ENCODE assay signal across 12 cellular contexts in genomic region chr19:49560358-49560900, GRCh38. TPM values are rescaled to one million over a fixed set of nuclear protein-coding genes. Genes with fewer than 3 reads are reported as not detected.
DNase-seq lines count a peak whose midpoint lies in the region; ATAC-seq and TF ChIP-seq lines count a peak whose summit lies in the region.
"Had no signal": no experiment of that assay in that cellular context is flagged by ENCODE, and none has a peak within 500 bp of the region (broad histone marks: within the 10 kb centered on the region; RNA-seq: fewer than 3 reads in every experiment).

No MANE protein-coding gene starts in this region.

- H3K27ac ChIP-seq in endodermal cell (ENCODE audit: low read depth, low read length), result no peak overlapping the region

- no peaks in the 10 kb centered on the region for H3K27me3 ChIP-seq in endodermal cell (ENCODE audit: control insufficient read depth, insufficient read depth, low read length, poor library complexity, severe bottlenecking)

- 91 to 97% methylated on average over 10 to 14 of the region's 15 CpGs for WGBS in endodermal cell (ENCODE audit: insufficient coverage in 1 of 2, insufficient read length in 1 of 2), 2 experiments

- H3K27ac Mint-ChIP-seq in activated CD4-positive, alpha-beta memory T cell treated with anti-CD3 and anti-CD28 coated beads, Interleukin-2, amount 10 ng/mL, durations not matched to agents 7 days and 5 days, result peak overlapping the region; percentile 94
- H3K27ac Mint-ChIP-seq in endodermal cell, result peak overlapping the region; percentile 61

- no peaks in the 10 kb centered on the region for H3K4me1 ChIP-seq in endodermal cell (ENCODE audit: control insufficient read depth, insufficient read depth, low read length)

- CTCF ChIA-PET in activated CD4-positive, alpha-beta memory T cell treated with anti-CD3 and anti-CD28 coated beads, Interleukin-2, amount 10 ng/mL, durations not matched to agents 7 days and 5 days (lab: Charles Lee), result interaction anchor here (0.6 to 7.5 kb wide), 4 partner anchors 10 to 122 kb away, joined by 3 to 102 read pairs (median 29); no protein-coding TSS in a partner anchor

- H3K27me3 Mint-ChIP-seq in activated CD4-positive, alpha-beta memory T cell treated with anti-CD3 and anti-CD28 coated beads, Interleukin-2, amount 10 ng/mL, durations not matched to agents 7 days and 5 days, result no peaks in the 10 kb centered on the region
- no peaks in the 10 kb centered on the region for H3K27me3 Mint-ChIP-seq in endodermal cell (ENCODE audit: insufficient read depth)

- H3K36me3 ChIP-seq in endodermal cell (ENCODE audit: control insufficient read depth, insufficient read depth, low read length), result peaks cover 43% of the 10 kb centered on the region

- TF ChIP-seq CTCF in endodermal cell (conservative IDR thresholded peaks at IDR 0.05) (no peak), omental fat pad (IDR thresholded peaks at IDR 0.05) (no peak)

- POLR2A ChIA-PET in activated CD4-positive, alpha-beta memory T cell treated with anti-CD3 and anti-CD28 coated beads, Interleukin-2, amount 10 ng/mL, durations not matched to agents 7 days and 5 days (lab: Charles Lee), result interaction anchor here (0.8 to 5.3 kb wide), 9 partner anchors 8 to 109 kb away, joined by 3 to 75 read pairs (median 4); partner anchors contain the start of genes FCGRT, NOSIP, PIH1D1 and PRRG2

- DNase-seq in C1 segment of cervical spinal cord (lab: John Stamatoyannopoulos, UW) (peak in 11 of 14 donors; percentile 15 to 63 (median 51)), endodermal cell (no peak), omental fat pad (ENCODE audit: low spot score) (no peak), kidney glomerular epithelial cell (lab: John Stamatoyannopoulos, UW) (no peak), SK-N-DZ (ENCODE audit: low spot score) (no peak)
- DNase-seq in activated CD4-positive, alpha-beta memory T cell treated with anti-CD3 and anti-CD28 coated beads, Interleukin-2, amount 10 ng/mL, durations not matched to agents 7 days and 5 days, result peak; percentile 48
- DNase-seq: effector CD8-positive, alpha-beta T cell; NCI-H2081; T1000 had no signal

- no peaks in the 10 kb centered on the region for H3K9me3 ChIP-seq in endodermal cell (ENCODE audit: control insufficient read depth, low read length)

- peaks cover 63% of the 10 kb centered on the region for H3K36me3 Mint-ChIP-seq in activated CD4-positive, alpha-beta memory T cell treated with anti-CD3 and anti-CD28 coated beads, Interleukin-2, amount 10 ng/mL, durations not matched to agents 7 days and 5 days (ENCODE audit: low read depth)
- H3K36me3 Mint-ChIP-seq in endodermal cell (ENCODE audit: low read depth), result peaks cover 49% of the 10 kb centered on the region

- no peaks in the 10 kb centered on the region for H3K9me3 Mint-ChIP-seq in activated CD4-positive, alpha-beta memory T cell treated with anti-CD3 and anti-CD28 coated beads, Interleukin-2, amount 10 ng/mL, durations not matched to agents 7 days and 5 days
- no peaks in the 10 kb centered on the region for H3K9me3 Mint-ChIP-seq in endodermal cell

- ATAC-seq in omental fat pad (ENCODE audit: low FRiP score) (peak; percentile 45), HG02885 (IDR thresholded peaks at IDR 0.05; ENCODE audit: poor library complexity, unreplicated experiment) (no peak), HG03521 (IDR thresholded peaks at IDR 0.05; ENCODE audit: unreplicated experiment) (no peak)

- H3K4me3 ChIP-seq in endodermal cell (ENCODE audit: low read length), result no peak overlapping the region
- H3K4me3 ChIP-seq: lung had no signal

- H3K4me1 Mint-ChIP-seq in activated CD4-positive, alpha-beta memory T cell treated with anti-CD3 and anti-CD28 coated beads, Interleukin-2, amount 10 ng/mL, durations not matched to agents 7 days and 5 days, result peaks cover 86% of the 10 kb centered on the region
- H3K4me1 Mint-ChIP-seq in endodermal cell, result no peaks in the 10 kb centered on the region

- H3K9ac ChIP-seq in endodermal cell (ENCODE audit: extremely low read depth, low read length, poor library complexity, severe bottlenecking), result no peak overlapping the region

- peak overlapping the region; percentile 77 for H3K4me3 Mint-ChIP-seq in activated CD4-positive, alpha-beta memory T cell treated with anti-CD3 and anti-CD28 coated beads, Interleukin-2, amount 10 ng/mL, durations not matched to agents 7 days and 5 days
- no peak overlapping the region for H3K4me3 Mint-ChIP-seq in endodermal cell

RNA-seq across cellular contexts. Expression of gene NOSIP, which starts 19.9 kb away (rescaled TPM):
- total RNA-seq in activated CD4-positive, alpha-beta memory T cell treated with anti-CD3 and anti-CD28 coated beads, Interleukin-2, amount 10 ng/mL, durations not matched to agents 7 days and 5 days, result 100 to 1,000 TPM; 162 to 163 TPM
- 10 to 100 TPM; 58.0 to 62.3 TPM for total RNA-seq in endodermal cell
- polyA plus RNA-seq in endodermal cell (2013, experiment 1 of 2), result 62.3 TPM
- polyA plus RNA-seq in endodermal cell (2013, experiment 2 of 2), result 59.5 TPM
- total RNA-seq in omental fat pad, result 10 to 100 TPM; 36.9 to 70.8 (median 46.4) TPM
- 86.0 and 94.2 TPM in 2 replicates for polyA plus RNA-seq in SK-N-DZ (2014; cell fraction: cytosol; rRNA removed)
- 62.2 and 63.6 TPM in 2 replicates for polyA plus RNA-seq in SK-N-DZ (2014; cell fraction: nucleus; rRNA removed)

RNA-seq across cellular contexts. Expression of gene PRRG2, which starts 20.7 kb away (rescaled TPM):
- total RNA-seq in activated CD4-positive, alpha-beta memory T cell treated with anti-CD3 and anti-CD28 coated beads, Interleukin-2, amount 10 ng/mL, durations not matched to agents 7 days and 5 days, result 1 to 10 TPM; 1.0 to 1.1 TPM
- total RNA-seq in endodermal cell (1 to 10 TPM; 3.7 to 6.9 TPM), omental fat pad (1 to 10 TPM in 2 of 4 donors, under 1 TPM in 1, not detected in 1; 0.79 to 5.2 (median 2.3) TPM)
- 0.53 TPM for polyA plus RNA-seq in endodermal cell (2013, experiment 1 of 2)
- 0.25 TPM for polyA plus RNA-seq in endodermal cell (2013, experiment 2 of 2)
- polyA plus RNA-seq in SK-N-DZ (2014; cell fraction: cytosol; rRNA removed), result 0.31 and 0.67 TPM in 2 replicates
- polyA plus RNA-seq in SK-N-DZ (2014; cell fraction: nucleus; rRNA removed), result 0.67 TPM in 1 of 2 replicates, not detected in the other

RNA-seq across cellular contexts. Expression of gene PRR12, which starts 30.6 kb away (rescaled TPM):
- total RNA-seq in activated CD4-positive, alpha-beta memory T cell treated with anti-CD3 and anti-CD28 coated beads, Interleukin-2, amount 10 ng/mL, durations not matched to agents 7 days and 5 days, result 10 to 100 TPM; 33.0 to 36.2 TPM
- total RNA-seq in endodermal cell (10 to 100 TPM; 67.6 to 69.6 TPM), omental fat pad (10 to 100 TPM in 1 of 4 donors, 1 to 10 TPM in 3; 3.3 to 11.3 (median 4.1) TPM)
- 29.6 TPM for polyA plus RNA-seq in endodermal cell (2013, experiment 1 of 2)
- polyA plus RNA-seq in endodermal cell (2013, experiment 2 of 2), result 27.0 TPM
- polyA plus RNA-seq in SK-N-DZ (2014; cell fraction: cytosol; rRNA removed), result 1.3 and 2.3 TPM in 2 replicates
- 2.0 and 3.1 TPM in 2 replicates for polyA plus RNA-seq in SK-N-DZ (2014; cell fraction: nucleus; rRNA removed)

RNA-seq across cellular contexts. Expression of gene RCN3, which starts 32.6 kb away (rescaled TPM):
- total RNA-seq in activated CD4-positive, alpha-beta memory T cell treated with anti-CD3 and anti-CD28 coated beads, Interleukin-2, amount 10 ng/mL, durations not matched to agents 7 days and 5 days, result 1 to 10 TPM; 1.8 to 2.0 TPM
- total RNA-seq in endodermal cell (1 to 10 TPM; 4.9 to 9.0 TPM), omental fat pad (10 to 100 TPM; 23.7 to 70.1 (median 26.9) TPM)
- 7.5 TPM for polyA plus RNA-seq in endodermal cell (2013, experiment 1 of 2)
- polyA plus RNA-seq in endodermal cell (2013, experiment 2 of 2), result 6.7 TPM
- polyA plus RNA-seq in SK-N-DZ (2014; cell fraction: cytosol; rRNA removed), result 6.9 and 16.4 TPM in 2 replicates
- polyA plus RNA-seq in SK-N-DZ (2014; cell fraction: nucleus; rRNA removed), result 7.5 and 25.5 TPM in 2 replicates

RNA-seq across cellular contexts. Expression of gene FCGRT, which starts 48.0 kb away (rescaled TPM):
- total RNA-seq in activated CD4-positive, alpha-beta memory T cell treated with anti-CD3 and anti-CD28 coated beads, Interleukin-2, amount 10 ng/mL, durations not matched to agents 7 days and 5 days, result 10 to 100 TPM; 10.2 to 11.1 TPM
- total RNA-seq in endodermal cell (10 to 100 TPM; 47.6 to 56.9 TPM), omental fat pad (100 to 1,000 TPM; 314 to 479 (median 337) TPM)
- polyA plus RNA-seq in endodermal cell (2013, experiment 1 of 2), result 28.7 TPM
- polyA plus RNA-seq in endodermal cell (2013, experiment 2 of 2), result 27.4 TPM
- polyA plus RNA-seq in SK-N-DZ (2014; cell fraction: cytosol; rRNA removed), result 6.2 and 10.0 TPM in 2 replicates
- polyA plus RNA-seq in SK-N-DZ (2014; cell fraction: nucleus; rRNA removed), result 12.9 and 20.4 TPM in 2 replicates

Comparison
In these comparisons a context has a peak if more than half of its experiments do, and no peak if none do; other contexts are left out.
1. DNase-seq: peak in C1 segment of cervical spinal cord (11 of 14) and activated CD4-positive, alpha-beta memory T cell treated with anti-CD3 and anti-CD28 coated beads, Interleukin-2, amount 10 ng/mL, durations not matched to agents 7 days and 5 days (single experiment); none in endodermal cell (single experiment), omental fat pad (single experiment), kidney glomerular epithelial cell (single experiment) and SK-N-DZ (single experiment).